ENCODE assay signal across 25 cellular contexts in genomic region chr4:86967061-86967460, GRCh38. TPM values are rescaled to one million over a fixed set of nuclear protein-coding genes. Genes with fewer than 3 reads are reported as not detected.
DNase-seq lines count a peak whose midpoint lies in the region; ATAC-seq and TF ChIP-seq lines count a peak whose summit lies in the region.
"Had no signal": no experiment of that assay in that cellular context is flagged by ENCODE, and none has a peak within 500 bp of the region (broad histone marks: within the 10 kb centered on the region; RNA-seq: fewer than 3 reads in every experiment).

No MANE protein-coding gene starts in this region.

- no peak overlapping the region for H3K14ac ChIP-seq in H9 (ENCODE audit: insufficient read depth, low read length)

- H3K4me1 Mint-ChIP-seq in endodermal cell (peaks cover 16% of the 10 kb centered on the region), H9 (peaks cover 17 to 28% of the 10 kb centered on the region in 2 experiments)

- H3K27me3 Mint-ChIP-seq in endodermal cell (ENCODE audit: insufficient read depth), result no peaks in the 10 kb centered on the region
- H3K27me3 Mint-ChIP-seq in H9 (ENCODE audit: low read depth), result no peaks in the 10 kb centered on the region

- no peak overlapping the region for H2BK120ac ChIP-seq in H9 (ENCODE audit: low read depth, low read length, poor library complexity, severe bottlenecking)

- TF ChIP-seq CTCF in DOHH2 (IDR thresholded peaks at IDR 0.05; ENCODE audit: low read depth, low read length, poor library complexity, severe bottlenecking) (no peak), left lung (IDR thresholded peaks at IDR 0.05) (no peak), endodermal cell (conservative IDR thresholded peaks at IDR 0.05) (no peak), H9 (conservative IDR thresholded peaks at IDR 0.05) (no peak)

- H4K8ac ChIP-seq in H9 (replicated peaks; ENCODE audit: insufficient read length, low read depth, low read length), result no peak overlapping the region

- H3K27me3 ChIP-seq in DOHH2 (ENCODE audit: control insufficient read depth, low read length) (no peaks in the 10 kb centered on the region), left lung (no peaks in the 10 kb centered on the region), endodermal cell (ENCODE audit: control insufficient read depth, insufficient read depth, low read length, poor library complexity, severe bottlenecking) (no peaks in the 10 kb centered on the region), H9 (ENCODE audit: insufficient read depth, low read length) (no peaks in the 10 kb centered on the region)
- H3K27me3 ChIP-seq: ascending aorta, SJCRH30, tibial nerve had no signal

- H2AK5ac ChIP-seq in H9 (ENCODE audit: insufficient read length, low read length), result no peak overlapping the region

- no peak overlapping the region for H3K4ac ChIP-seq in H9 (ENCODE audit: low read depth, low read length)

- no peak overlapping the region for H4K5ac ChIP-seq in H9 (ENCODE audit: insufficient read length, low read depth, low read length)

- no peak overlapping the region for H3T11ph ChIP-seq in H9 (ENCODE audit: low read length)

- H3K36me3 ChIP-seq in DOHH2 (ENCODE audit: control insufficient read depth, low read length) (no peaks in the 10 kb centered on the region), left lung (no peaks in the 10 kb centered on the region), endodermal cell (ENCODE audit: control insufficient read depth, insufficient read depth, low read length) (peaks cover 11% of the 10 kb centered on the region)
- H3K36me3 ChIP-seq: ascending aorta, SJCRH30, tibial nerve had no signal

- no peaks in the 10 kb centered on the region for H3K9me3 Mint-ChIP-seq in endodermal cell
- no peaks in the 10 kb centered on the region for H3K9me3 Mint-ChIP-seq in H9
- H3K9me3 Mint-ChIP-seq: CD8-positive, alpha-beta memory T cell had no signal

- H3K4me1 ChIP-seq in DOHH2 (ENCODE audit: control insufficient read depth, low read length) (peaks cover 89% of the 10 kb centered on the region), left lung (peaks cover 0 to 24% of the 10 kb centered on the region in 2 donors), endodermal cell (ENCODE audit: control insufficient read depth, insufficient read depth, low read length) (peaks cover 9% of the 10 kb centered on the region), H9 (ENCODE audit: insufficient read depth, low read length) (peaks cover 22% of the 10 kb centered on the region; the same call in 1 of the 2 replicates)
- H3K4me1 ChIP-seq: SJCRH30 had no signal

- WGBS in endodermal cell (ENCODE audit: insufficient coverage in 1 of 2, insufficient read length in 1 of 2), 2 experiments, result 91 to 95% methylated on average over 2 of the region's 2 CpGs
- no CpG with 5 or more reads among the region's 2 CpGs for WGBS in H9 (ENCODE audit: extremely low coverage, insufficient read length, low lambda C conversion rate)

- H2BK12ac ChIP-seq in H9 (ENCODE audit: insufficient read length, low read depth, low read length), result no peak overlapping the region

- H3K4me2 ChIP-seq in DOHH2 (ENCODE audit: low read length), result peak overlapping the region; percentile 39
- H3K4me2 ChIP-seq in H9 (ENCODE audit: insufficient read depth, insufficient read length, low read length), result no peak overlapping the region

- no peaks in the 10 kb centered on the region for H4K20me1 ChIP-seq in DOHH2 (ENCODE audit: control insufficient read depth, insufficient read depth, low read depth, low read length)
- H4K20me1 ChIP-seq in H9 (ENCODE audit: control insufficient read depth, insufficient read depth, insufficient read length), result no peaks in the 10 kb centered on the region

- no peaks in the 10 kb centered on the region for H3K9me3 ChIP-seq in DOHH2 (ENCODE audit: control insufficient read depth, insufficient read depth, low read length)
- no peaks in the 10 kb centered on the region for H3K9me3 ChIP-seq in left lung
- no peaks in the 10 kb centered on the region for H3K9me3 ChIP-seq in endodermal cell (ENCODE audit: control insufficient read depth, low read length)
- H3K9me3 ChIP-seq in H9 (ENCODE audit: control insufficient read depth, low read depth, low read length), result no peaks in the 10 kb centered on the region
- H3K9me3 ChIP-seq: ascending aorta, SJCRH30, tibial nerve had no signal

- H3K4me3 ChIP-seq in DOHH2 (ENCODE audit: low read length) (no peak overlapping the region), left lung (no peak overlapping the region), endodermal cell (ENCODE audit: low read length) (no peak overlapping the region)
- H3K4me3 ChIP-seq: ascending aorta, SJCRH30, tibial nerve had no signal

- ATAC-seq in left lung (peak; percentile 47), HG02610 (IDR thresholded peaks at IDR 0.05; ENCODE audit: unreplicated experiment) (no peak), GM19328 (IDR thresholded peaks at IDR 0.05; ENCODE audit: unreplicated experiment) (no peak)
- ATAC-seq: left ventricle myocardium superior, PC-3, right cardiac atrium had no signal

- H4K91ac ChIP-seq in H9 (ENCODE audit: insufficient read length, low read depth, low read length), result no peak overlapping the region

- H3K27ac ChIP-seq in DOHH2 (ENCODE audit: low read depth, low read length), result no peak overlapping the region
- H3K27ac ChIP-seq in left lung, result peak overlapping the region in 1 of 2 donors; percentile 35
- no peak overlapping the region for H3K27ac ChIP-seq in endodermal cell (ENCODE audit: low read depth, low read length)
- no peak overlapping the region for H3K27ac ChIP-seq in H9 (ENCODE audit: insufficient read length, low read depth, low read length)
- H3K27ac ChIP-seq: ascending aorta, SJCRH30, tibial nerve had no signal

- H3K18ac ChIP-seq in H9 (ENCODE audit: insufficient read length, low read depth, low read length), result no peak overlapping the region

- no peak overlapping the region for H3K27ac Mint-ChIP-seq in endodermal cell
- H3K27ac Mint-ChIP-seq in H9, result no peak overlapping the region
- H3K27ac Mint-ChIP-seq: CD8-positive, alpha-beta memory T cell had no signal

- DNase-seq in KBM-7 (peak; percentile 68), OCI-M1 (lab: John Stamatoyannopoulos, UW) (peak; percentile 90), left lung (no peak), endodermal cell (no peak), H9 (no peak)
- DNase-seq: activated naive CD4-positive, alpha-beta T cell treated with Interleukin-2 at 50 U/mL for 16 hours; activated T-cell treated with anti-CD3 and anti-CD28 coated beads for 4 hours; CD8-positive, alpha-beta memory T cell; DMS79 treated with DMSO at 0.1 percent for 48 hours; effector memory CD4-positive, alpha-beta T cell; glutamatergic neuron; left ventricle myocardium superior; NCI-H1092; NCI-H2081 treated with DMSO at 0.1 percent for 48 hours; NCI-H510A treated with DMSO at 0.1 percent for 48 hours; PC-3; right cardiac atrium; SJCRH30; stimulated activated naive CD4-positive, alpha-beta T cell treated with Interleukin-2 at 50 U/mL for 16 hours; T1000 had no signal

- no peak overlapping the region for H2BK20ac ChIP-seq in H9 (ENCODE audit: low read depth, low read length, poor library complexity, severe bottlenecking)

- H2BK5ac ChIP-seq in H9 (ENCODE audit: insufficient read length, low read length), result no peak overlapping the region

- H3K4me3 Mint-ChIP-seq in endodermal cell (no peak overlapping the region), H9 (no peak overlapping the region)
- H3K4me3 Mint-ChIP-seq: CD8-positive, alpha-beta memory T cell had no signal

- H2AFZ ChIP-seq in H9 (ENCODE audit: low read length), result no peak overlapping the region

- H3K56ac ChIP-seq in H9 (ENCODE audit: insufficient read length, low read depth, low read length), result no peak overlapping the region

- no peak overlapping the region for H3K23ac ChIP-seq in H9 (ENCODE audit: insufficient read length, low read depth, low read length)

- in situ Hi-C loops in KBM-7 (cut with MboI; ENCODE audit: low pct_unique_long_range_greater_than_20kb, low sequenced_read_pairs), result no loop called here

- peaks cover 5% of the 10 kb centered on the region for H3K79me1 ChIP-seq in H9 (ENCODE audit: insufficient read depth, low read depth, low read length, poor library complexity, severe bottlenecking)

- H3F3A ChIP-seq in DOHH2 (ENCODE audit: control insufficient read depth, insufficient read depth), result peaks cover 15% of the 10 kb centered on the region

- no peak overlapping the region for H3K9ac ChIP-seq in endodermal cell (ENCODE audit: extremely low read depth, low read length, poor library complexity, severe bottlenecking)
- H3K9ac ChIP-seq in H9 (ENCODE audit: extremely low read depth, insufficient read length, low read length), result no peak overlapping the region

- no peaks in the 10 kb centered on the region for H3K23me2 ChIP-seq in H9 (ENCODE audit: insufficient read length, low read depth, low read length, poor library complexity, severe bottlenecking)

- intact Hi-C loops in left lung (cut with DNase I), result no loop called here

- H3K79me2 ChIP-seq in DOHH2 (ENCODE audit: control insufficient read depth, low read length), result 0 out of 2 replicates have a peak, but pooled peaks cover 2% of the 10 kb centered on the region
- peaks cover 19% of the 10 kb centered on the region; the same call in 1 of the 2 replicates for H3K79me2 ChIP-seq in H9 (ENCODE audit: insufficient read depth, low read length)

- no peaks in the 10 kb centered on the region for H3K9me2 ChIP-seq in DOHH2 (replicated peaks; ENCODE audit: control insufficient read depth, low read length)

- H3K36me3 Mint-ChIP-seq in endodermal cell (ENCODE audit: low read depth) (peaks cover 5% of the 10 kb centered on the region), H9 (ENCODE audit: insufficient read depth in 1 of 3, low read depth in 3 of 3) (no peaks in the 10 kb centered on the region; a peak in 2 of 7 replicates)

- no peak overlapping the region for H2BK15ac ChIP-seq in H9 (ENCODE audit: low read depth, low read length)

RNA-seq across cellular contexts. Expression of gene AFF1, which starts 32.2 kb away (rescaled TPM):
- total RNA-seq in left lung (10 to 100 TPM; 79.1 to 86.0 TPM), endodermal cell (100 to 1,000 TPM; 134 to 171 TPM), H9 (2021) (68.9 and 74.5 TPM in 2 replicates)
- 30.2 TPM for polyA plus RNA-seq in endodermal cell (2013, experiment 1 of 2)
- polyA plus RNA-seq in endodermal cell (2013, experiment 2 of 2), result 31.3 TPM

Comparison
In these comparisons a context has a peak if more than half of its experiments do, and no peak if none do; other contexts are left out.
1. DNase-seq: peak in KBM-7 (single experiment) and OCI-M1 (single experiment); none in left lung (0 of 2), endodermal cell (single experiment) and H9 (single experiment).